ENCODE assay signal across 8 cellular contexts in the genomic region with DNA sequence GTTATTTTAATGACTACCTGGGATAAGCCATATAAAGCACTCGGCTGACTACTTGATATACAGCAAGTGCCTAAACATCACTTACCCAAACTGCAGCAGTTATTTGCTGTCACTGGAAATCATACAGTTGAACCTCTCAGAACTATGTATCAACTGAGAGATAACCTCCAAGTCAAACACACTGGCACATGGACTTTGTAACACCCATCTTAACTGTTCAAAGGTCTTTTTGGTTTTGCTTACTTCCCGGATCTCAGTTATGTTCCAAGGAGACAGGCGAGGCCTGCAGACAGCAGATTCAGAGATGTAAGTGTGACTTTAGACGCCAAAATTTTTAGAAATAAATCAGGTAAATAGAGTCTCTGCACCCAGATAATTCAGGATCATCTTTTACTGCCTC. TPM values are rescaled to one million over a fixed set of nuclear protein-coding genes. Genes with fewer than 3 reads are reported as not detected.
A peak's percentile ranks its signal among the peaks of the same experiment; 100 is the strongest.
DNase-seq lines count a peak whose midpoint lies in the region; ATAC-seq and TF ChIP-seq lines count a peak whose summit lies in the region.

No MANE protein-coding gene starts in this region.

- H3K27me3 Mint-ChIP-seq in activated CD4-positive, alpha-beta T cell treated with anti-CD3 and anti-CD28 coated beads, Interleukin-2, amount 10 ng/mL, durations not matched to agents 24 days and 14 days: no peaks in the 10 kb centered on the region
- H3K27me3 Mint-ChIP-seq in activated CD4-positive, alpha-beta memory T cell treated with anti-CD3 and anti-CD28 coated beads, Interleukin-2, amount 10 ng/mL, durations not matched to agents 7 days and 5 days: no peaks in the 10 kb centered on the region
- H3K27me3 Mint-ChIP-seq in immature natural killer cell (ENCODE audit: low read depth in 3 of 3): peaks cover 3% of the 10 kb centered on the region in 3 donors

- peak overlapping the region; percentile 93 for H3K27ac ChIP-seq in smooth muscle cell (ENCODE audit: low read depth)

- H3K9me3 ChIP-seq in smooth muscle cell (replicated peaks; ENCODE audit: low read depth): no peaks in the 10 kb centered on the region

- no peak overlapping the region for H2AFZ ChIP-seq in smooth muscle cell (ENCODE audit: low read depth)

- no peaks in the 10 kb centered on the region for H3K9me3 Mint-ChIP-seq in activated CD4-positive, alpha-beta T cell treated with anti-CD3 and anti-CD28 coated beads, Interleukin-2, amount 10 ng/mL, durations not matched to agents 24 days and 14 days
- no peaks in the 10 kb centered on the region for H3K9me3 Mint-ChIP-seq in activated CD4-positive, alpha-beta memory T cell treated with anti-CD3 and anti-CD28 coated beads, Interleukin-2, amount 10 ng/mL, durations not matched to agents 7 days and 5 days
- no peaks in the 10 kb centered on the region for H3K9me3 Mint-ChIP-seq in immature natural killer cell

- POLR2A ChIA-PET in activated CD4-positive, alpha-beta memory T cell treated with anti-CD3 and anti-CD28 coated beads, Interleukin-2, amount 10 ng/mL, durations not matched to agents 7 days and 5 days (lab: Charles Lee): no interaction called here

- intact Hi-C loops in activated CD4-positive, alpha-beta T cell treated with anti-CD3 and anti-CD28 coated beads, Interleukin-2, amount 10 ng/mL, durations not matched to agents 24 days and 14 days (cut with micrococcal nuclease): no loop called here

- peaks cover 10% of the 10 kb centered on the region for H3K4me1 ChIP-seq in smooth muscle cell (ENCODE audit: low read depth)

- no peaks in the 10 kb centered on the region for H3K36me3 ChIP-seq in smooth muscle cell (ENCODE audit: low read depth)

- peaks cover 60% of the 10 kb centered on the region for H4K20me1 ChIP-seq in smooth muscle cell (ENCODE audit: low read depth)

- H3K4me3 Mint-ChIP-seq in activated CD4-positive, alpha-beta T cell treated with anti-CD3 and anti-CD28 coated beads, Interleukin-2, amount 10 ng/mL, durations not matched to agents 24 days and 14 days: peak overlapping the region; percentile 96
- H3K4me3 Mint-ChIP-seq in activated CD4-positive, alpha-beta memory T cell treated with anti-CD3 and anti-CD28 coated beads, Interleukin-2, amount 10 ng/mL, durations not matched to agents 7 days and 5 days: peak overlapping the region; percentile 96
- peak overlapping the region; percentile 90 to 97 (median 94) for H3K4me3 Mint-ChIP-seq in immature natural killer cell

- H3K79me2 ChIP-seq in smooth muscle cell (ENCODE audit: low read depth): peaks cover 73% of the 10 kb centered on the region

- peak overlapping the region; percentile 99 for H3K4me2 ChIP-seq in smooth muscle cell

- CTCF ChIA-PET in activated CD4-positive, alpha-beta memory T cell treated with anti-CD3 and anti-CD28 coated beads, Interleukin-2, amount 10 ng/mL, durations not matched to agents 7 days and 5 days (lab: Charles Lee): no interaction called here

- peaks cover 4% of the 10 kb centered on the region for H3F3A ChIP-seq in smooth muscle cell (ENCODE audit: low read depth)

- TF ChIP-seq CTCF in smooth muscle cell (IDR thresholded peaks at IDR 0.05; ENCODE audit: borderline replicate concordance, insufficient read depth, poor library complexity, severe bottlenecking): no peak

- ATAC-seq in HG03108 (IDR thresholded peaks at IDR 0.05; ENCODE audit: unreplicated experiment): no peak

- no peak overlapping the region for H3K27ac Mint-ChIP-seq in activated CD4-positive, alpha-beta T cell treated with anti-CD3 and anti-CD28 coated beads, Interleukin-2, amount 10 ng/mL, durations not matched to agents 24 days and 14 days
- H3K27ac Mint-ChIP-seq in activated CD4-positive, alpha-beta memory T cell treated with anti-CD3 and anti-CD28 coated beads, Interleukin-2, amount 10 ng/mL, durations not matched to agents 7 days and 5 days: peak overlapping the region; percentile 56
- H3K27ac Mint-ChIP-seq in immature natural killer cell: peak overlapping the region; percentile 66 to 97 (median 92)

- peak overlapping the region; percentile 98 for H3K9ac ChIP-seq in smooth muscle cell (ENCODE audit: low read depth)

- no peak for DNase-seq in activated CD4-positive, alpha-beta T cell treated with anti-CD3 and anti-CD28 coated beads, Interleukin-2, amount 10 ng/mL, durations not matched to agents 24 days and 14 days
- no peak for DNase-seq in activated CD4-positive, alpha-beta T cell treated with anti-CD3 and anti-CD28 coated beads, Interleukin-2, amount 50 U/mL, for 48 hours
- no peak for DNase-seq in activated CD4-positive, alpha-beta memory T cell treated with anti-CD3 and anti-CD28 coated beads, Interleukin-2, amount 10 ng/mL, durations not matched to agents 7 days and 5 days
- DNase-seq in immature natural killer cell (no peak), smooth muscle cell (lab: John Stamatoyannopoulos, UW; ENCODE audit: unreplicated experiment) (no peak), epidermal melanocyte (ENCODE audit: insufficient read length, low spot score) (no peak)
- DNase-seq in effector CD4-positive, alpha-beta T cell: no peak

- H3K36me3 Mint-ChIP-seq in activated CD4-positive, alpha-beta T cell treated with anti-CD3 and anti-CD28 coated beads, Interleukin-2, amount 10 ng/mL, durations not matched to agents 24 days and 14 days (ENCODE audit: low read depth): peaks cover 28% of the 10 kb centered on the region
- peaks cover 39% of the 10 kb centered on the region for H3K36me3 Mint-ChIP-seq in activated CD4-positive, alpha-beta memory T cell treated with anti-CD3 and anti-CD28 coated beads, Interleukin-2, amount 10 ng/mL, durations not matched to agents 7 days and 5 days (ENCODE audit: low read depth)
- peaks cover 0 to 6% (median 4%) of the 10 kb centered on the region in 3 donors for H3K36me3 Mint-ChIP-seq in immature natural killer cell

- no peaks in the 10 kb centered on the region for H3K27me3 ChIP-seq in smooth muscle cell (ENCODE audit: low read depth)

- peaks cover 47% of the 10 kb centered on the region for H3K4me1 Mint-ChIP-seq in activated CD4-positive, alpha-beta T cell treated with anti-CD3 and anti-CD28 coated beads, Interleukin-2, amount 10 ng/mL, durations not matched to agents 24 days and 14 days
- H3K4me1 Mint-ChIP-seq in activated CD4-positive, alpha-beta memory T cell treated with anti-CD3 and anti-CD28 coated beads, Interleukin-2, amount 10 ng/mL, durations not matched to agents 7 days and 5 days: peaks cover 60% of the 10 kb centered on the region
- peaks cover 67 to 69% of the 10 kb centered on the region in 2 donors for H3K4me1 Mint-ChIP-seq in immature natural killer cell

- 71% methylated on average over 4 of the region's 4 CpGs for WGBS in smooth muscle cell (ENCODE audit: low lambda C conversion rate)

- H3K4me3 ChIP-seq in smooth muscle cell: peak overlapping the region; percentile 99

RNA-seq across cellular contexts. Expression of a gene that starts 1.6 kb away (rescaled TPM):
- 64.0 and 73.8 TPM in 2 replicates for total RNA-seq in activated CD4-positive, alpha-beta T cell treated with anti-CD3 and anti-CD28 coated beads, Interleukin-2, amount 10 ng/mL, durations not matched to agents 24 days and 14 days
- 10 to 100 TPM; 64.1 to 72.1 TPM for total RNA-seq in activated CD4-positive, alpha-beta memory T cell treated with anti-CD3 and anti-CD28 coated beads, Interleukin-2, amount 10 ng/mL, durations not matched to agents 7 days and 5 days
- polyA plus RNA-seq in immature natural killer cell: 10 to 100 TPM; 63.8 to 88.2 (median 75.8) TPM
- 407 and 420 TPM in 2 replicates for total RNA-seq in smooth muscle cell
- polyA plus RNA-seq in smooth muscle cell: 624 and 689 TPM in 2 replicates

RNA-seq across cellular contexts. Expression of a gene that starts 34.6 kb away (rescaled TPM):
- total RNA-seq in activated CD4-positive, alpha-beta T cell treated with anti-CD3 and anti-CD28 coated beads, Interleukin-2, amount 10 ng/mL, durations not matched to agents 24 days and 14 days: 18.8 and 26.8 TPM in 2 replicates
- 10 to 100 TPM; 15.7 to 16.5 TPM for total RNA-seq in activated CD4-positive, alpha-beta memory T cell treated with anti-CD3 and anti-CD28 coated beads, Interleukin-2, amount 10 ng/mL, durations not matched to agents 7 days and 5 days
- 10 to 100 TPM in 1 of 3 donors, 1 to 10 TPM in 2; 6.0 to 12.6 (median 7.4) TPM for polyA plus RNA-seq in immature natural killer cell
- 11.1 and 21.3 TPM in 2 replicates for total RNA-seq in smooth muscle cell
- 14.1 and 17.1 TPM in 2 replicates for polyA plus RNA-seq in smooth muscle cell
